ENCODE assay signal across 26 cellular contexts in genomic region chr18:45353530-45353929, GRCh38.
A peak's percentile ranks its signal among the peaks of the same experiment; 100 is the strongest.
DNase-seq lines count a peak whose midpoint lies in the region; ATAC-seq and TF ChIP-seq lines count a peak whose summit lies in the region.
"Had no signal": no experiment of that assay in that cellular context is flagged by ENCODE, and none has a peak within 500 bp of the region (broad histone marks: within the 10 kb centered on the region; RNA-seq: fewer than 3 reads in every experiment).

No MANE protein-coding gene starts in this region.

- H3K27me3 Mint-ChIP-seq in nephron progenitor cell (ENCODE audit: low read depth, poor library complexity) = no peaks in the 10 kb centered on the region

- no peak overlapping the region for H3K4me3 Mint-ChIP-seq in nephron progenitor cell
- H3K4me3 Mint-ChIP-seq: activated CD8-positive, alpha-beta T cell treated with anti-CD3 and anti-CD28 coated beads for 36 hours; CD4-positive, alpha-beta T cell; naive thymus-derived CD8-positive, alpha-beta T cell had no signal

- intact Hi-C loops in mucosa of descending colon (cut with DNase I, micrococcal nuclease) (no loop called here), posterior vena cava (cut with DNase I) (no loop called here)

- ATAC-seq in esophagus mucosa (peak; percentile 94), mucosa of descending colon (peak; percentile 55)
- ATAC-seq: activated CD8-positive, alpha-beta T cell treated with anti-CD3 and anti-CD28 coated beads for 36 hours; naive thymus-derived CD8-positive, alpha-beta T cell; right lobe of liver had no signal

- no peaks in the 10 kb centered on the region for H3K36me3 Mint-ChIP-seq in nephron progenitor cell (ENCODE audit: low read depth)
- H3K36me3 Mint-ChIP-seq: naive thymus-derived CD8-positive, alpha-beta T cell had no signal

- no peaks in the 10 kb centered on the region for H3K9me3 ChIP-seq in mucosa of descending colon
- H3K9me3 ChIP-seq: ovary, right lobe of liver, upper lobe of left lung had no signal

- H3K4me1 ChIP-seq in mucosa of descending colon (ENCODE audit: low read depth) = no peaks in the 10 kb centered on the region
- H3K4me1 ChIP-seq: right lobe of liver, upper lobe of left lung had no signal

- DNase-seq in AG10803 (ENCODE audit: low read depth) (peak; percentile 29), NCI-H69 (lab: John Stamatoyannopoulos, UW) (peak; percentile 16), mucosa of descending colon (no peak), brain microvascular endothelial cell (no peak), NCI-H1694 treated with DMSO at 0.1 percent for 48 hours (lab: John Stamatoyannopoulos, UW) (no peak), posterior vena cava (ENCODE audit: low spot score) (no peak), nephron progenitor cell (no peak)
- DNase-seq: activated CD4-positive, CD25-positive, alpha-beta regulatory T cell treated with anti-CD3 and anti-CD28 coated beads, Interleukin-2, amount 50 U/mL, for 72 hours; activated CD8-positive, alpha-beta T cell treated with anti-CD3 and anti-CD28 coated beads for 36 hours; activated naive CD4-positive, alpha-beta T cell; activated T-cell treated with anti-CD3 and anti-CD28 coated beads, Interleukin-2, amount 50 U/mL, for 1 hour; amygdala; CD4-positive, alpha-beta T cell; central memory CD4-positive, alpha-beta T cell; dorsolateral prefrontal cortex; H7; MV-4-11; naive thymus-derived CD8-positive, alpha-beta T cell; NCI-H1694; NCI-H2227 treated with DMSO at 0.1 percent for 48 hours; NCI-H82; ovary; right lobe of liver; SIG-M5 had no signal

- in situ Hi-C loops in brain microvascular endothelial cell (cut with HindIII; ENCODE audit: low pct_ligation_motif_present, low sequenced_read_pairs) = no loop called here

- H3K9me3 Mint-ChIP-seq in nephron progenitor cell = no peaks in the 10 kb centered on the region
- H3K9me3 Mint-ChIP-seq: activated CD8-positive, alpha-beta T cell treated with anti-CD3 and anti-CD28 coated beads for 36 hours; CD4-positive, alpha-beta T cell had no signal

- no peak overlapping the region for H3K4me3 ChIP-seq in AG10803 (ENCODE audit: low read length)
- H3K4me3 ChIP-seq in mucosa of descending colon = no peak overlapping the region
- H3K4me3 ChIP-seq in brain microvascular endothelial cell (ENCODE audit: low read depth, low read length) = no peak overlapping the region
- H3K4me3 ChIP-seq: dorsolateral prefrontal cortex, ovary, right lobe of liver, upper lobe of left lung had no signal

- H3K27ac ChIP-seq in brain microvascular endothelial cell = no peak overlapping the region
- H3K27ac ChIP-seq: dorsolateral prefrontal cortex, ovary, right lobe of liver, upper lobe of left lung had no signal

- peaks cover 60% of the 10 kb centered on the region for H3K4me1 Mint-ChIP-seq in nephron progenitor cell
- H3K4me1 Mint-ChIP-seq: naive thymus-derived CD8-positive, alpha-beta T cell had no signal

- TF ChIP-seq CTCF in AG10803 (conservative IDR thresholded peaks at IDR 0.05; ENCODE audit: low read length) (no peak), mucosa of descending colon (IDR thresholded peaks at IDR 0.05) (no peak), brain microvascular endothelial cell (IDR thresholded peaks at IDR 0.05; ENCODE audit: low read depth, low read length, missing control alignments) (no peak), nephron progenitor cell (IDR thresholded peaks at IDR 0.05) (no peak)

- H3K36me3 ChIP-seq in mucosa of descending colon (ENCODE audit: low read depth) (no peaks in the 10 kb centered on the region), brain microvascular endothelial cell (replicated peaks) (no peaks in the 10 kb centered on the region)
- H3K36me3 ChIP-seq: ovary, right lobe of liver, upper lobe of left lung had no signal

- no peaks in the 10 kb centered on the region for H3K27me3 ChIP-seq in brain microvascular endothelial cell (replicated peaks)
- H3K27me3 ChIP-seq: dorsolateral prefrontal cortex, ovary, right lobe of liver, upper lobe of left lung had no signal

- H3K27ac Mint-ChIP-seq in nephron progenitor cell = no peak overlapping the region
- H3K27ac Mint-ChIP-seq: activated CD8-positive, alpha-beta T cell treated with anti-CD3 and anti-CD28 coated beads for 36 hours; CD4-positive, alpha-beta T cell; naive thymus-derived CD8-positive, alpha-beta T cell had no signal

Comparison
In these comparisons a context has a peak if more than half of its experiments do, and no peak if none do; other contexts are left out.
1. DNase-seq: peak in AG10803 (single experiment) and NCI-H69 (single experiment); none in mucosa of descending colon (0 of 3), brain microvascular endothelial cell (single experiment), NCI-H1694 treated with DMSO at 0.1 percent for 48 hours (single experiment), posterior vena cava (single experiment) and nephron progenitor cell (single experiment).